ENCODE assay signal across 27 cellular contexts in the genomic region with DNA sequence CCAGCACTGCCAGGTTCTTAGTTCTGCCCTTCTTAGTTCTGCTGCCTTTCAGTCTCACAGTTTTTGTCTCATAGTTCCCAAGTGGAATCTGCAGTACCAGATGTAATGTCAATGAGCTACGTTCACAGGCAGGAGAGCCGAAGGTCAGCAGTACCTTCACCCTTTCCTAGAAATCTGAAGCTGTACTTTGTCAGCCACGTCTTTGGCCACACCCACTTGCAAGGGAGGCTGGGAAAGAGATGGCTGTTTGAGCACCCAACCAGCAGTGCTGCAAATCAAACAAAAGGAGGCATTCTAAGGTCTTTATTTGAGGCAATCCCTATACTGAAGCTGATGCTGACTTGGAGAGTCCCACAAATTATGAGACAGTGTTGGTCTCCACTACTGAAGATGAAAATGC.
"Had no signal": no experiment of that assay in that cellular context is flagged by ENCODE, and none has a peak within 500 bp of the region (broad histone marks: within the 10 kb centered on the region; RNA-seq: fewer than 3 reads in every experiment).

No MANE protein-coding gene starts in this region.

- H3K36me3 ChIP-seq: breast epithelium, left lung, right lobe of liver, tibial nerve had no signal

- H3K9me3 Mint-ChIP-seq: activated naive CD8-positive, alpha-beta T cell treated with anti-CD3 and anti-CD28 coated beads for 36 hours; effector memory CD8-positive, alpha-beta T cell; mesothelial cell of epicardium; stimulated activated effector memory CD8-positive, alpha-beta T cell treated with anti-CD3 and anti-CD28 coated beads, Interleukin-12 subunit alpha, Interleukin-12 subunit beta, amount 100 ng/mL, for 72 hours; stimulated activated naive CD8-positive, alpha-beta T cell treated with anti-CD3 and anti-CD28 coated beads, Interleukin-15, amount 100 ng/mL, for 72 hours had no signal

- H3K4me3 Mint-ChIP-seq: activated naive CD8-positive, alpha-beta T cell treated with anti-CD3 and anti-CD28 coated beads for 36 hours; central memory CD8-positive, alpha-beta T cell; effector memory CD8-positive, alpha-beta T cell; mesothelial cell of epicardium; natural killer cell; stimulated activated effector memory CD8-positive, alpha-beta T cell treated with anti-CD3 and anti-CD28 coated beads, Interleukin-12 subunit alpha, Interleukin-12 subunit beta, amount 100 ng/mL, for 72 hours; stimulated activated naive CD8-positive, alpha-beta T cell treated with anti-CD3 and anti-CD28 coated beads, Interleukin-15, amount 100 ng/mL, for 72 hours had no signal

- FAIRE-seq: astrocyte, colon, endothelial cell of umbilical vein, urothelium cell line had no signal

- H3K9me3 ChIP-seq: breast epithelium, left lung, right lobe of liver, tibial nerve had no signal

- H3K4me1 ChIP-seq: breast epithelium, left lung, tibial nerve had no signal

- DNase-seq: activated CD4-positive, alpha-beta T cell treated with anti-CD3 and anti-CD28 coated beads for 4 hours; activated CD4-positive, alpha-beta T cell treated with anti-CD3 and anti-CD28 coated beads, Interleukin-2, amount 50 U/mL, for 48 hours; activated CD4-positive, CD25-positive, alpha-beta regulatory T cell; activated naive CD4-positive, alpha-beta T cell treated with Interleukin-2 at 50 U/mL for 16 hours; activated naive CD8-positive, alpha-beta T cell treated with anti-CD3 and anti-CD28 coated beads for 36 hours; activated T-cell treated with anti-CD3 and anti-CD28 coated beads, Interleukin-2, amount 50 U/mL, for 48 hours; dorsolateral prefrontal cortex; effector memory CD8-positive, alpha-beta T cell; foreskin melanocyte; left lung; natural killer cell; nucleus accumbens; right lobe of liver; stimulated activated CD4-positive, alpha-beta T cell treated with anti-CD3 and anti-CD28 coated beads, Interleukin-1b, Interleukin-23, amount 100 ng/mL, for 48 hours; stimulated activated naive CD8-positive, alpha-beta T cell treated with anti-CD3 and anti-CD28 coated beads, Interleukin-15, amount 100 ng/mL, for 72 hours; T1000 had no signal

- H3K27me3 ChIP-seq: breast epithelium, left lung, right lobe of liver, tibial nerve had no signal

- H3K27me3 Mint-ChIP-seq: central memory CD8-positive, alpha-beta T cell; effector memory CD8-positive, alpha-beta T cell; stimulated activated naive CD8-positive, alpha-beta T cell treated with anti-CD3 and anti-CD28 coated beads, Interleukin-15, amount 100 ng/mL, for 72 hours had no signal

- H3K27ac ChIP-seq: breast epithelium, dorsolateral prefrontal cortex, left lung, right lobe of liver, skin epidermis, tibial nerve had no signal

- H3K4me3 ChIP-seq: breast epithelium, dorsolateral prefrontal cortex, left lung, right lobe of liver, skin epidermis, tibial nerve had no signal

- H3K4me1 Mint-ChIP-seq: central memory CD8-positive, alpha-beta T cell; mesothelial cell of epicardium; natural killer cell; stimulated activated effector memory CD8-positive, alpha-beta T cell treated with anti-CD3 and anti-CD28 coated beads, Interleukin-12 subunit alpha, Interleukin-12 subunit beta, amount 100 ng/mL, for 72 hours; stimulated activated naive CD8-positive, alpha-beta T cell treated with anti-CD3 and anti-CD28 coated beads, Interleukin-15, amount 100 ng/mL, for 72 hours had no signal

- H3K27ac Mint-ChIP-seq: activated naive CD8-positive, alpha-beta T cell treated with anti-CD3 and anti-CD28 coated beads for 36 hours; effector memory CD8-positive, alpha-beta T cell; mesothelial cell of epicardium; natural killer cell; stimulated activated effector memory CD8-positive, alpha-beta T cell treated with anti-CD3 and anti-CD28 coated beads, Interleukin-12 subunit alpha, Interleukin-12 subunit beta, amount 100 ng/mL, for 72 hours had no signal

- ATAC-seq: effector memory CD8-positive, alpha-beta T cell; esophagus mucosa; left lung; natural killer cell; stimulated activated effector memory CD8-positive, alpha-beta T cell treated with anti-CD3 and anti-CD28 coated beads, Interleukin-12 subunit alpha, Interleukin-12 subunit beta, amount 100 ng/mL, for 72 hours; stimulated activated naive CD8-positive, alpha-beta T cell treated with anti-CD3 and anti-CD28 coated beads, Interleukin-15, amount 100 ng/mL, for 72 hours had no signal
